2 cellular contexts compared by ENCODE assay signal in the genomic region with DNA sequence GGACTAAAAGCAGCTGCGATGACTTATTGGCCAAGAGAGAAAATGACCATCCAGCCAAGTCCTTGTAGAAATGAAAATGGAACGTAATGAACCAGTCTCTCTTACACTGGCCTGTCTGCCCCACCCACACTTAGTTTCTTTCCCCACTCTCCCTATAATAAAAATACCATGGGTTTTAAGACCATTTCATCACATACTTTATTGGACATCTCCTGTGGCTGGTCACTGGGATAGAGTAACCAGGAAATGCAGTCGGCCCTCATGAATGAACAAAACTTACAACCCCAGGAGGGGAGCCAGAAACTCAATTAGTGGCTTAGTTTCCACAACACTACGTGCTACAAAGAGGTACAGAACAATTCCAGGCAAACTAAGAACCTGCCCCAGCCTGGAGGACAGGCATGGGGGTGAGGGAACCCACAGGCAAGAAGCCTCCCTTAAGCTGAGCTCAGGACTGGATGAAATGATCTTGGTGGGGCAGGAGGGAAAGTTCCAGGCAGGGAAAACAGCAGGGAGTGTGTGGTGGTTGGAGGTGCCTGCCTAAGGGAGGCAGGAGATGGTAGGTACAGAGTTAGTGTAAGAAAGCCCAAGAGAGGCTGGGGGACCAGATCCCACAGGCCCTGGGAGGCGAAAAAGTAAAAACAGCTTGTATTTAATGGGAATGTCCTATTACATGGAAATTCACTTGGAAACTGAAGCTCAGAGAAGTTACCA.
TF ChIP-seq lines count a peak whose summit lies in the region.

No MANE protein-coding gene starts in this region.

TF ChIP-seq in HepG2, 621 proteins besides CTCF, POLR2A, EP300 and RAD21:
- peak; percentile 20 for TF ChIP-seq RBM22 (optimal IDR thresholded peaks at IDR 0.05; ENCODE audit: low read length)
- TF ChIP-seq TERF1 (CRISPR knock-in tag; IDR thresholded peaks at IDR 0.05): no peak
- TF ChIP-seq CENPT (CRISPR knock-in tag; IDR thresholded peaks at IDR 0.05; ENCODE audit: low read depth): no peak

TF ChIP-seq in endothelial cell of umbilical vein, 7 proteins besides CTCF, POLR2A, EP300 and RAD21:
- TF ChIP-seq JUN (IDR thresholded peaks at IDR 0.05; ENCODE audit: borderline replicate concordance, insufficient read depth, insufficient read length, low read depth): no peak
- no peak for TF ChIP-seq POLR2AphosphoS5 (IDR thresholded peaks at IDR 0.05; ENCODE audit: insufficient read depth, low read depth, low read length)
- no peak for TF ChIP-seq GATA2 (IDR thresholded peaks at IDR 0.05; ENCODE audit: insufficient read depth, insufficient read length, low read depth, low read length)
- no peak for TF ChIP-seq MYC (IDR thresholded peaks at IDR 0.05; ENCODE audit: low read depth, low read length)
- no peak for TF ChIP-seq MAX (IDR thresholded peaks at IDR 0.05; ENCODE audit: insufficient read depth, insufficient read length)
- no peak for TF ChIP-seq EZH2 (IDR thresholded peaks at IDR 0.05; ENCODE audit: borderline replicate concordance, low read depth, low read length, severe bottlenecking)
- no peak for TF ChIP-seq FOS (IDR thresholded peaks at IDR 0.05; ENCODE audit: borderline replicate concordance, insufficient read depth, low read length)
